23 cellular contexts compared by ENCODE assay signal in genomic region chr2:85806358-85807118, GRCh38. TPM values are rescaled to one million over a fixed set of nuclear protein-coding genes. Genes with fewer than 3 reads are reported as not detected.
DNase-seq lines count a peak whose midpoint lies in the region; ATAC-seq and TF ChIP-seq lines count a peak whose summit lies in the region.
"Had no signal": no experiment of that assay in that cellular context is flagged by ENCODE, and none has a peak within 500 bp of the region (broad histone marks: within the 10 kb centered on the region; RNA-seq: fewer than 3 reads in every experiment).

No MANE protein-coding gene starts in this region.

- no peaks in the 10 kb centered on the region for H3K27me3 ChIP-seq in osteoblast (ENCODE audit: insufficient read depth, low read length)
- H3K27me3 ChIP-seq: esophagus muscularis mucosa, tibial artery had no signal

- peaks cover 5% of the 10 kb centered on the region for H3K9me3 Mint-ChIP-seq in type B pancreatic cell
- no peaks in the 10 kb centered on the region for H3K9me3 Mint-ChIP-seq in natural killer cell treated with Interleukin-12 subunit alpha and Interleukin-12 subunit beta and Interleukin-15 and Interleukin-18, amount 100 ng/mL, for 72 hours

- H3K4me3 ChIP-seq in osteoblast (ENCODE audit: insufficient read depth, low read length) = no peak overlapping the region
- H3K4me3 ChIP-seq: esophagus muscularis mucosa, GM23248, tibial artery had no signal

- H3K4me1 Mint-ChIP-seq in type B pancreatic cell (ENCODE audit: unreplicated experiment) = peaks cover 9% of the 10 kb centered on the region
- peaks cover 11 to 15% of the 10 kb centered on the region in 2 donors for H3K4me1 Mint-ChIP-seq in natural killer cell treated with Interleukin-12 subunit alpha and Interleukin-12 subunit beta and Interleukin-15 and Interleukin-18, amount 100 ng/mL, for 72 hours (ENCODE audit: low read depth in 2 of 2)

- no peaks in the 10 kb centered on the region for H3K79me2 ChIP-seq in osteoblast (ENCODE audit: insufficient read depth, low read length)

- no peak overlapping the region for H3K27ac Mint-ChIP-seq in type B pancreatic cell
- H3K27ac Mint-ChIP-seq in natural killer cell treated with Interleukin-12 subunit alpha and Interleukin-12 subunit beta and Interleukin-15 and Interleukin-18, amount 100 ng/mL, for 72 hours = no peak overlapping the region
- H3K27ac Mint-ChIP-seq: CD4-positive, CD25-positive, alpha-beta regulatory T cell; dendritic cell treated with granulocyte-macrophage colony-stimulating factor and Interleukin-4, amounts not matched to agents 40 ng/mL and 50 ng/mL, for 4 days had no signal

- H3K27me3 Mint-ChIP-seq in type B pancreatic cell = no peaks in the 10 kb centered on the region
- H3K27me3 Mint-ChIP-seq in natural killer cell treated with Interleukin-12 subunit alpha and Interleukin-12 subunit beta and Interleukin-15 and Interleukin-18, amount 100 ng/mL, for 72 hours = peaks cover 0 to 3% of the 10 kb centered on the region in 2 donors

- no peaks in the 10 kb centered on the region for H3K36me3 ChIP-seq in osteoblast (ENCODE audit: insufficient read depth, low read length)
- H3K36me3 ChIP-seq: esophagus muscularis mucosa had no signal

- no peaks in the 10 kb centered on the region for H4K20me1 ChIP-seq in osteoblast (ENCODE audit: insufficient read depth, low read length)

- no peak overlapping the region for H3K27ac ChIP-seq in osteoblast (ENCODE audit: low read depth, low read length)
- H3K27ac ChIP-seq: esophagus muscularis mucosa, GM23248, tibial artery had no signal

- peaks cover 3% of the 10 kb centered on the region for H3K4me1 ChIP-seq in osteoblast (ENCODE audit: insufficient read depth, low read length)

- H3K4me2 ChIP-seq in osteoblast (ENCODE audit: insufficient read depth, low read length) = no peak overlapping the region

- H2AFZ ChIP-seq in osteoblast (ENCODE audit: low read length) = no peak overlapping the region
- H2AFZ ChIP-seq: GM23248 had no signal

- ATAC-seq in natural killer cell treated with Interleukin-12 subunit alpha and Interleukin-12 subunit beta and Interleukin-15 and Interleukin-18, amount 100 ng/mL, for 72 hours = no peak
- ATAC-seq: left cardiac atrium had no signal

- DNase-seq in SIG-M5 treated with dmso at 0.1 percent for 504 hours (lab: John Stamatoyannopoulos, UW; ENCODE audit: unreplicated experiment) (peak; percentile 59), SIG-M5 (lab: John Stamatoyannopoulos, UW) (no peak), amniotic epithelial cell (ENCODE audit: low read depth) (peak; percentile 57), kidney glomerular epithelial cell (lab: John Stamatoyannopoulos, UW) (peak; percentile 15), type B pancreatic cell (ENCODE audit: extremely low spot score, unreplicated experiment) (peak; percentile 32), NCI-H1694 (lab: John Stamatoyannopoulos, UW) (no peak), osteoblast (ENCODE audit: insufficient read length, low spot score, missing footprints) (no peak)
- DNase-seq in natural killer cell treated with Interleukin-12 subunit alpha and Interleukin-12 subunit beta and Interleukin-15 and Interleukin-18, amount 100 ng/mL, for 72 hours (ENCODE audit: low spot score) = no peak
- DNase-seq: 8988T; activated CD4-positive, alpha-beta T cell treated with anti-CD3 and anti-CD28 coated beads for 1 hour; activated naive CD4-positive, alpha-beta T cell treated with Interleukin-2 at 50 U/mL for 16 hours; CD4-positive, CD25-positive, alpha-beta regulatory T cell; GM23248; Kasumi-1; left cardiac atrium; NCI-H146; NCI-H446 treated with DMSO at 0.1 percent for 48 hours; occipital lobe; SHP77; T-helper 9 cell had no signal

- no peaks in the 10 kb centered on the region for H3K36me3 Mint-ChIP-seq in type B pancreatic cell
- no peaks in the 10 kb centered on the region for H3K36me3 Mint-ChIP-seq in natural killer cell treated with Interleukin-12 subunit alpha and Interleukin-12 subunit beta and Interleukin-15 and Interleukin-18, amount 100 ng/mL, for 72 hours
- H3K36me3 Mint-ChIP-seq: CD4-positive, CD25-positive, alpha-beta regulatory T cell had no signal

- no peak overlapping the region for H3K4me3 Mint-ChIP-seq in type B pancreatic cell
- no peak overlapping the region for H3K4me3 Mint-ChIP-seq in natural killer cell treated with Interleukin-12 subunit alpha and Interleukin-12 subunit beta and Interleukin-15 and Interleukin-18, amount 100 ng/mL, for 72 hours
- H3K4me3 Mint-ChIP-seq: CD4-positive, CD25-positive, alpha-beta regulatory T cell; dendritic cell treated with granulocyte-macrophage colony-stimulating factor and Interleukin-4, amounts not matched to agents 40 ng/mL and 50 ng/mL, for 4 days had no signal

- no peaks in the 10 kb centered on the region for H3K9me3 ChIP-seq in osteoblast (ENCODE audit: low read depth, low read length)
- H3K9me3 ChIP-seq: esophagus muscularis mucosa, tibial artery had no signal

- no peak for TF ChIP-seq CTCF in type B pancreatic cell (conservative IDR thresholded peaks at IDR 0.05)
- TF ChIP-seq CTCF in osteoblast (IDR thresholded peaks at IDR 0.05; ENCODE audit: extremely low read depth, low read depth, low read length) = no peak

RNA-seq across cellular contexts. Expression of gene ATOH8, which starts 52.7 kb away (rescaled TPM):
- 1.8 and 13.7 TPM in 2 replicates for total RNA-seq in type B pancreatic cell (ENCODE audit: low replicate concordance)
- 18.6 and 35.1 TPM in 2 replicates for total RNA-seq in osteoblast
- total RNA-seq in natural killer cell treated with Interleukin-12 subunit alpha and Interleukin-12 subunit beta and Interleukin-15 and Interleukin-18, amount 100 ng/mL, for 72 hours = not detected
- total RNA-seq: CD4-positive, CD25-positive, alpha-beta regulatory T cell had no signal

Comparison
In these comparisons a context has a peak if more than half of its experiments do, and no peak if none do; other contexts are left out.
1. DNase-seq: peak in SIG-M5 treated with dmso at 0.1 percent for 504 hours (single experiment), amniotic epithelial cell (single experiment), kidney glomerular epithelial cell (single experiment) and type B pancreatic cell (single experiment); none in SIG-M5 (single experiment), NCI-H1694 (single experiment), osteoblast (single experiment) and natural killer cell treated with Interleukin-12 subunit alpha and Interleukin-12 subunit beta and Interleukin-15 and Interleukin-18, amount 100 ng/mL, for 72 hours (single experiment).